Comparison of ENCODE assay signal across 8 cellular contexts in genomic region chr5:132176987-132177386, GRCh38. TPM values are rescaled to one million over a fixed set of nuclear protein-coding genes. Genes with fewer than 3 reads are reported as not detected.
DNase-seq lines count a peak whose midpoint lies in the region; ATAC-seq, FAIRE-seq and TF ChIP-seq lines count a peak whose summit lies in the region.

No MANE protein-coding gene starts in this region.

- DNase-seq in GM10266 (ENCODE audit: extremely low spot score) (peak; percentile 54), epithelial cell of proximal tubule (ENCODE audit: low read depth) (no peak), D721Med (ENCODE audit: insufficient read length, low spot score) (no peak), HepG2 (ENCODE audit: low spot score) (no peak)
- no peak for DNase-seq in effector CD4-positive, alpha-beta T cell

- BruUV-seq in HepG2 (replicated peaks; lab: Mats Ljungman, UMichigan): no TSS peak

- H2AFZ ChIP-seq in OCI-LY1 (ENCODE audit: low read length) (no peak overlapping the region), HepG2 (ENCODE audit: low read length) (no peak overlapping the region)

- H3K9ac ChIP-seq in OCI-LY1 (ENCODE audit: low read length) (no peak overlapping the region), HepG2 (ENCODE audit: insufficient read depth, low read depth, low read length) (no peak overlapping the region)

- H3K79me2 ChIP-seq in OCI-LY1 (ENCODE audit: insufficient read depth, low read length) (no peaks in the 10 kb centered on the region), HepG2 (ENCODE audit: insufficient read depth, low read length) (no peaks in the 10 kb centered on the region)

- H3K27me3 ChIP-seq in OCI-LY1 (ENCODE audit: insufficient read depth, low read length): no peaks in the 10 kb centered on the region; the same call in 1 of the 2 replicates
- H3K27me3 ChIP-seq in HepG2 (ENCODE audit: control insufficient read depth in 1 of 2, insufficient read depth in 2 of 2, low read length in 2 of 2): no peaks in the 10 kb centered on the region

- H3K9me2 ChIP-seq in OCI-LY1 (ENCODE audit: low read depth, low read length): no peaks in the 10 kb centered on the region

- no peak overlapping the region for H3K4me2 ChIP-seq in OCI-LY1 (ENCODE audit: low read length)
- no peak overlapping the region for H3K4me2 ChIP-seq in HepG2 (ENCODE audit: low read depth, low read length)

- TF ChIP-seq RAD21 in HepG2 (CRISPR knock-in tag; IDR thresholded peaks at IDR 0.05): no peak

- no peak overlapping the region for H3K4me3 ChIP-seq in OCI-LY1 (ENCODE audit: low read depth, low read length, poor library complexity, severe bottlenecking)
- no peak overlapping the region for H3K4me3 ChIP-seq in epithelial cell of proximal tubule (ENCODE audit: low read depth, low read length)
- no peak overlapping the region for H3K4me3 ChIP-seq in HepG2 (replicated peaks in 1 of 3; ENCODE audit: insufficient read depth in 1 of 3, low read depth in 2 of 3, low read length in 3 of 3)

- in situ Hi-C loops in HepG2 (cut with HindIII; ENCODE audit: extremely low pct_ligation_motif_present, low pct_unique_long_range_greater_than_20kb): no loop called here

- H4K20me1 ChIP-seq in OCI-LY1 (ENCODE audit: insufficient read depth, low read length) (no peaks in the 10 kb centered on the region), HepG2 (ENCODE audit: insufficient read depth, low read length) (no peaks in the 10 kb centered on the region)

- WGBS in HepG2 (ENCODE audit: low lambda C conversion rate): 35% methylated on average over 3 of the region's 3 CpGs

- peak; percentile 67 for ATAC-seq in GM21717 (IDR thresholded peaks at IDR 0.05; ENCODE audit: unreplicated experiment)
- ATAC-seq in GM18867 (IDR thresholded peaks at IDR 0.05; ENCODE audit: unreplicated experiment): no peak
- no peak for ATAC-seq in HepG2

- POLR2A ChIA-PET in HepG2 (lab: Yijun Ruan, JAX): no interaction called here

- no peaks in the 10 kb centered on the region for H3K36me3 ChIP-seq in OCI-LY1 (ENCODE audit: insufficient read depth, low read length)
- H3K36me3 ChIP-seq in HepG2 (replicated peaks in 1 of 2; ENCODE audit: control insufficient read depth in 1 of 2, insufficient read depth in 2 of 2, low read length in 2 of 2): no peaks in the 10 kb centered on the region

- TF ChIP-seq EP300 in HepG2 (IDR thresholded peaks at IDR 0.05; ENCODE audit: low read depth in 2 of 2, low read length in 2 of 2) (no peak), HepG2 (CRISPR knock-in tag; IDR thresholded peaks at IDR 0.05; ENCODE audit: borderline replicate concordance) (no peak)

- no peak for TF ChIP-seq POLR2A in HepG2 (IDR thresholded peaks at IDR 0.05; ENCODE audit: insufficient read depth in 1 of 2, low read depth in 2 of 2, low read length in 2 of 2)

- FAIRE-seq in D721Med (lab: Jason Lieb, UNC) (no peak), HepG2 (lab: Jason Lieb, UNC) (no peak)

- H3K27ac ChIP-seq in OCI-LY1 (ENCODE audit: low read depth, low read length, poor library complexity, severe bottlenecking) (no peak overlapping the region), HepG2 (ENCODE audit: extremely low read length, insufficient read depth, low read length) (no peak overlapping the region)

- H3F3A ChIP-seq in OCI-LY1 (ENCODE audit: insufficient read depth, low read length): no peaks in the 10 kb centered on the region; the same call in 1 of the 2 replicates

- no peaks in the 10 kb centered on the region for H3K9me3 ChIP-seq in OCI-LY1 (ENCODE audit: low read length)
- H3K9me3 ChIP-seq in HepG2 (ENCODE audit: low read length): no peaks in the 10 kb centered on the region

- TF ChIP-seq CTCF in GM10266 (IDR thresholded peaks at IDR 0.05; ENCODE audit: control insufficient read depth, insufficient read depth, low read depth, missing control alignments) (peak; percentile 40), OCI-LY1 (IDR thresholded peaks at IDR 0.05; ENCODE audit: low read length) (peak; percentile 14; the same call in 1 of the 2 replicates), epithelial cell of proximal tubule (conservative IDR thresholded peaks at IDR 0.05; ENCODE audit: low read depth, low read length) (peak; percentile 53), D721Med (IDR thresholded peaks at IDR 0.05; ENCODE audit: insufficient read depth, missing control alignments) (no peak), HepG2 (CRISPR knock-in tag; IDR thresholded peaks at IDR 0.05) (no peak)

- CTCF ChIA-PET in HepG2 (lab: Yijun Ruan, JAX; ENCODE audit: low intra/inter-chr PET ratio, low total read pairs): no interaction called here

- intact Hi-C loops in HepG2 (cut with micrococcal nuclease; ENCODE audit: unreplicated experiment): loop anchor here (5.0 kb wide), 1 partner anchor 110 kb away; no protein-coding TSS in a partner anchor

- H3K4me1 ChIP-seq in OCI-LY1 (ENCODE audit: insufficient read depth, low read length, severe bottlenecking) (no peaks in the 10 kb centered on the region), HepG2 (ENCODE audit: insufficient read depth, low read length) (peaks cover 18% of the 10 kb centered on the region; the same call in 1 of the 2 replicates)

TF ChIP-seq in HepG2, 621 proteins besides CTCF, POLR2A, EP300 and RAD21:
- no peak for TF ChIP-seq ZMAT5 (CRISPR knock-in tag; IDR thresholded peaks at IDR 0.05; ENCODE audit: borderline replicate concordance, low read depth)
- TF ChIP-seq MAZ (IDR thresholded peaks at IDR 0.05; ENCODE audit: borderline replicate concordance, low read depth, low read length): no peak
- TF ChIP-seq MAZ (CRISPR knock-in tag; IDR thresholded peaks at IDR 0.05; ENCODE audit: low read depth): no peak
- no peak for TF ChIP-seq ADNP (CRISPR knock-in tag; IDR thresholded peaks at IDR 0.05)
- TF ChIP-seq FIP1L1 (IDR thresholded peaks at IDR 0.05; ENCODE audit: borderline replicate concordance, insufficient read depth, low read depth, low read length): no peak
- TF ChIP-seq SSRP1 (CRISPR knock-in tag; IDR thresholded peaks at IDR 0.05): no peak
- TF ChIP-seq HNRNPH1 (optimal IDR thresholded peaks at IDR 0.05; ENCODE audit: low read depth, low read length): no peak
- no peak for TF ChIP-seq ZNF441 (CRISPR knock-in tag; IDR thresholded peaks at IDR 0.05; ENCODE audit: borderline replicate concordance)
- TF ChIP-seq ZNF446 (CRISPR knock-in tag; IDR thresholded peaks at IDR 0.05): no peak
- TF ChIP-seq ZNF546 (CRISPR knock-in tag; conservative IDR thresholded peaks at IDR 0.05): no peak
- TF ChIP-seq ZNF720 (CRISPR knock-in tag; IDR thresholded peaks at IDR 0.05): no peak
- TF ChIP-seq KAT8 (CRISPR knock-in tag; IDR thresholded peaks at IDR 0.05): no peak

RNA-seq across cellular contexts. Expression of gene P4HA2, which starts 50.7 kb away (rescaled TPM):
- total RNA-seq in epithelial cell of proximal tubule: 33.6 and 92.0 TPM in 2 replicates
- total RNA-seq in HepG2 (2016; rRNA removed; fragmentation: Illumina TruSeq; extraction: Trizol): 16.5 and 37.7 TPM in 2 replicates
- 3.3 and 4.3 TPM in 2 replicates for total RNA-seq in HepG2 (2016; cell fraction: cytosol; rRNA removed; fragmentation: Illumina TruSeq; extraction: Trizol; ENCODE audit: low read depth)
- total RNA-seq in HepG2 (2016; cell fraction: insoluble cytoplasmic fraction; rRNA removed; fragmentation: Illumina TruSeq; extraction: Trizol): 14.1 and 38.3 TPM in 2 replicates
- total RNA-seq in HepG2 (2016; cell fraction: membrane; rRNA removed; fragmentation: Illumina TruSeq; extraction: Trizol): 7.5 and 8.0 TPM in 2 replicates
- total RNA-seq in HepG2 (2016; cell fraction: nucleus; rRNA removed; fragmentation: Illumina TruSeq; extraction: Trizol): 34.5 and 35.9 TPM in 2 replicates
- polyA plus RNA-seq in HepG2 (2011; rRNA removed): 108 and 126 TPM in 2 replicates
- 107 and 109 TPM in 2 replicates for polyA plus RNA-seq in HepG2 (2011; cell fraction: cytosol; rRNA removed)
- 62.4 and 67.9 TPM in 2 replicates for polyA plus RNA-seq in HepG2 (2011; cell fraction: nucleus; rRNA removed)
- 66.5 and 86.6 TPM in 2 replicates for polyA plus RNA-seq in HepG2 (2012)
- polyA plus RNA-seq in HepG2 (2016; cell fraction: cytosol; fragmentation: Illumina TruSeq; extraction: Trizol; ENCODE audit: low read depth): 2.8 and 3.4 TPM in 2 replicates
- polyA plus RNA-seq in HepG2 (2016; cell fraction: insoluble cytoplasmic fraction; fragmentation: Illumina TruSeq; extraction: Trizol; ENCODE audit: low read depth): 12.5 and 14.6 TPM in 2 replicates
- polyA plus RNA-seq in HepG2 (2016; cell fraction: membrane; fragmentation: Illumina TruSeq; extraction: Trizol; ENCODE audit: low read depth): 4.7 and 5.3 TPM in 2 replicates
- 38.2 and 45.7 TPM in 2 replicates for polyA plus RNA-seq in HepG2 (2016; cell fraction: nucleus; fragmentation: Illumina TruSeq; extraction: Trizol; ENCODE audit: insufficient read depth, low read depth)
- 34.7 and 158 TPM in 2 replicates for polyA minus RNA-seq in HepG2 (2011; rRNA and poly(A)+ RNA removed; ENCODE audit: low replicate concordance)
- 44.8 and 53.1 TPM in 2 replicates for polyA minus RNA-seq in HepG2 (2011; cell fraction: cytosol; rRNA and poly(A)+ RNA removed)
- polyA minus RNA-seq in HepG2 (2011; cell fraction: nucleus; rRNA and poly(A)+ RNA removed): 40.5 and 41.8 TPM in 2 replicates

Comparison
In these comparisons a context has a peak if more than half of its experiments do, and no peak if none do; other contexts are left out.
1. CTCF ChIP-seq: peak in GM10266 (single experiment), OCI-LY1 (single experiment) and epithelial cell of proximal tubule (single experiment); none in D721Med (single experiment) and HepG2 (single experiment).